1 cellular context compared by ENCODE assay signal in the genomic region with DNA sequence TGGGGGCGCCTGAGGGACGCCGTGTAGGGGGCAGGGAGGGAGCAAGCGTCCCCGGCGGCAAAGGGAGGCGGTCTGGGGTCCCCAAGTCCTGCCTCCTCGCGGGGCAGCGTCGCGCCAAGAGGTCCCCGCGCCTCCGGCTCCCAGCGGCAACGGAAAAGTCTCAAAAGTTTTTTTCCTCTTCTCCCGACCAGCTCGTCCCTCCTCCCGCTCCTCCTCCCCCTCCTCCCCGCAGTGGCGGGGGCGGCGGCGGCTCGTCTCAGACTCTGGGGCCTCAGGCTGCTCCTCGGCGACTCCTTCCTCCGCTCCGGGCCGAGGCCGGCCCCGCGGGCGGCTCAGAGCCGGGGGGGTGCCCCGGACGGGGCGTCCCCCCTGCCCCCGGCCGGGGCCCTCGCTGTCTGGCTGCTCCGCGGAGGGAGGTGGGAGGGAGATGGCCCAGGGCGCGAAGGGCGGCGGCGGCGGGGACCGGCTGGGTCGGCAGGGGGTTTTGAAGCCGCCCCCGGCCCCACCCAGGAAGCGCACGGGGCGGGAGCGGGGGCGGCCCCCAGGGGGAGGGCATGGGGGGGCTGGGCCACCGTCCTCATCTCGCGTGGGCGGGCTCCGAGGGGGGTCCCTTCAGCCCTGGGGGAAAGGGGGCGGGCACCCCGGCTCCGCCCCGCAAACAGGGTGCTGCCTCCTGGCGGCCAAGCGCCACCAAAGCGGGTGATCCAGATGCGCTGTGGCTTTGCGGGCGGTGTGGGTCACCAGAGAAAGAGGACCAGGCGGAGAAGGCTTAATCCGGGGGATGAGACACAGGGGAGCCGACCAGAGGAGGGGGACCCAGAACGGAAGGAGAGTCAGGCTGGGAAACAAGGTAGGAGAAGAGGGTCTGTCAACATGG.
A peak's percentile ranks its signal among the peaks of the same experiment; 100 is the strongest.
TF ChIP-seq lines count a peak whose summit lies in the region.

A gene (minus strand): TSS at position 457 of the 877 bp plus-strand sequence. CDS start 878 bp downstream, outside the sequence.

TF ChIP-seq in K562, 482 proteins besides CTCF, POLR2A, EP300 and RAD21 (continued from another document and continues in another):
- TF ChIP-seq, protein P1, sequence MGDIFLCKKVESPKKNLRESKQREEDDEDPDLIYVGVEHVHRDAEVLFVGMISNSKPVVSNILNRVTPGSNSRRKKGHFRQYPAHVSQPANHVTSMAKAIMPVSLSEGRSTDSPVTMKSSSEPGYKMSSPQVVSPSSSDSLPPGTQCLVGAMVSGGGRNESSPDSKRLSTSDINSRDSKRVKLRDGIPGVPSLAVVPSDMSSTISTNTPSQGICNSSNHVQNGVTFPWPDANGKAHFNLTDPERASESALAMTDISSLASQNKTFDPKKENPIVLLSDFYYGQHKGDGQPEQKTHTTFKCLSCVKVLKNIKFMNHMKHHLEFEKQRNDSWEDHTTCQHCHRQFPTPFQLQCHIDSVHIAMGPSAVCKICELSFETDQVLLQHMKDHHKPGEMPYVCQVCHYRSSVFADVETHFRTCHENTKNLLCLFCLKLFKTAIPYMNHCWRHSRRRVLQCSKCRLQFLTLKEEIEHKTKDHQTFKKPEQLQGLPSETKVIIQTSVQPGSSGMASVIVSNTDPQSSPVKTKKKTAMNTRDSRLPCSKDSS (IDR thresholded peaks at IDR 0.05; ENCODE audit: low read depth, partially characterized antibody) = no peak
- TF ChIP-seq GABPB2 (CRISPR knock-in tag; conservative IDR thresholded peaks at IDR 0.05) (no peak), POLR2AphosphoS5 (IDR thresholded peaks at IDR 0.05; ENCODE audit: control insufficient read depth, insufficient read depth, low read depth, low read length) (peak; percentile 75), ATF7 (IDR thresholded peaks at IDR 0.05) (no peak; the same call in 1 of the 2 replicates), MYC (IDR thresholded peaks at IDR 0.05; ENCODE audit: low read depth, low read length) (peak; percentile 53; the same call in 1 of the 2 replicates), MYC (CRISPR knock-in tag; IDR thresholded peaks at IDR 0.05; ENCODE audit: borderline replicate concordance, low read depth) (no peak), NCOA6 (IDR thresholded peaks at IDR 0.05) (no peak), KLF16 (IDR thresholded peaks at IDR 0.05) (0 out of 2 replicates have a peak, but pooled peaks have one; percentile 10), ZNF124 (CRISPR knock-in tag; IDR thresholded peaks at IDR 0.05) (no peak), ZBTB1 (CRISPR knock-in tag; IDR thresholded peaks at IDR 0.05; ENCODE audit: borderline replicate concordance, low read depth) (peak; percentile 94), GATAD2A (IDR thresholded peaks at IDR 0.05) (no peak), CBFA2T2 (conservative IDR thresholded peaks at IDR 0.05) (no peak), TBL1XR1 (IDR thresholded peaks at IDR 0.05; ENCODE audit: low read length in 2 of 2) (peak in 1 of 2 experiments; percentile 55; a peak in 2 of 4 replicates), TEAD2 (tag; IDR thresholded peaks at IDR 0.05) (no peak), KLF1 (tag; IDR thresholded peaks at IDR 0.05) (no peak), PHTF2 (CRISPR knock-in tag; IDR thresholded peaks at IDR 0.05) (no peak), POLR2B (IDR thresholded peaks at IDR 0.05; ENCODE audit: low read depth, partially characterized antibody) (no peak), DDX20 (tag; IDR thresholded peaks at IDR 0.05; ENCODE audit: low read depth) (no peak), NFE2 (IDR thresholded peaks at IDR 0.05; ENCODE audit: low read depth) (no peak), ZNF212 (CRISPR knock-in tag; IDR thresholded peaks at IDR 0.05) (no peak), ILF3 (IDR thresholded peaks at IDR 0.05; ENCODE audit: borderline replicate concordance) (peak; percentile 64; the same call in 1 of the 2 replicates), YBX1 (IDR thresholded peaks at IDR 0.05) (no peak), KDM4B (IDR thresholded peaks at IDR 0.05; ENCODE audit: borderline replicate concordance in 2 of 2, low read depth in 1 of 2) (peak in 1 of 2 experiments; percentile 84; a peak in 2 of 4 replicates), RFX1 (IDR thresholded peaks at IDR 0.05) (no peak), ZNF699 (CRISPR knock-in tag; IDR thresholded peaks at IDR 0.05; ENCODE audit: insufficient replicate concordance) (no peak), XRCC5 (IDR thresholded peaks at IDR 0.05; ENCODE audit: low read depth, low read length) (peak; percentile 64; the same call in 1 of the 2 replicates), NCOR1 (IDR thresholded peaks at IDR 0.05) (peak; percentile 58), KAT8 (IDR thresholded peaks at IDR 0.05; ENCODE audit: low read depth) (no peak), GABPA (tag; conservative IDR thresholded peaks at IDR 0.05; ENCODE audit: low read depth) (peak; percentile 58; the same call in 1 of the 2 replicates), ZNF408 (CRISPR knock-in tag; IDR thresholded peaks at IDR 0.05; ENCODE audit: low read depth) (no peak), ZNF354B (CRISPR knock-in tag; IDR thresholded peaks at IDR 0.05) (no peak), NBN (IDR thresholded peaks at IDR 0.05; ENCODE audit: low read depth) (0 out of 2 replicates have a peak, but pooled peaks have one; percentile 38)
- TF ChIP-seq, protein P2, sequence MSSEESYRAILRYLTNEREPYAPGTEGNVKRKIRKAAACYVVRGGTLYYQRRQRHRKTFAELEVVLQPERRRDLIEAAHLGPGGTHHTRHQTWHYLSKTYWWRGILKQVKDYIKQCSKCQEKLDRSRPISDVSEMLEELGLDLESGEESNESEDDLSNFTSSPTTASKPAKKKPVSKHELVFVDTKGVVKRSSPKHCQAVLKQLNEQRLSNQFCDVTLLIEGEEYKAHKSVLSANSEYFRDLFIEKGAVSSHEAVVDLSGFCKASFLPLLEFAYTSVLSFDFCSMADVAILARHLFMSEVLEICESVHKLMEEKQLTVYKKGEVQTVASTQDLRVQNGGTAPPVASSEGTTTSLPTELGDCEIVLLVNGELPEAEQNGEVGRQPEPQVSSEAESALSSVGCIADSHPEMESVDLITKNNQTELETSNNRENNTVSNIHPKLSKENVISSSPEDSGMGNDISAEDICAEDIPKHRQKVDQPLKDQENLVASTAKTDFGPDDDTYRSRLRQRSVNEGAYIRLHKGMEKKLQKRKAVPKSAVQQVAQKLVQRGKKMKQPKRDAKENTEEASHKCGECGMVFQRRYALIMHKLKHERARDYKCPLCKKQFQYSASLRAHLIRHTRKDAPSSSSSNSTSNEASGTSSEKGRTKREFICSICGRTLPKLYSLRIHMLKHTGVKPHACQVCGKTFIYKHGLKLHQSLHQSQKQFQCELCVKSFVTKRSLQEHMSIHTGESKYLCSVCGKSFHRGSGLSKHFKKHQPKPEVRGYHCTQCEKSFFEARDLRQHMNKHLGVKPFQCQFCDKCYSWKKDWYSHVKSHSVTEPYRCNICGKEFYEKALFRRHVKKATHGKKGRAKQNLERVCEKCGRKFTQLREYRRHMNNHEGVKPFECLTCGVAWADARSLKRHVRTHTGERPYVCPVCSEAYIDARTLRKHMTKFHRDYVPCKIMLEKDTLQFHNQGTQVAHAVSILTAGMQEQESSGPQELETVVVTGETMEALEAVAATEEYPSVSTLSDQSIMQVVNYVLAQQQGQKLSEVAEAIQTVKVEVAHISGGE (CRISPR knock-in tag; IDR thresholded peaks at IDR 0.05) = peak in 1 of 3 experiments; percentile 68; a peak in 2 of 6 replicates
- TF ChIP-seq, protein P3, sequence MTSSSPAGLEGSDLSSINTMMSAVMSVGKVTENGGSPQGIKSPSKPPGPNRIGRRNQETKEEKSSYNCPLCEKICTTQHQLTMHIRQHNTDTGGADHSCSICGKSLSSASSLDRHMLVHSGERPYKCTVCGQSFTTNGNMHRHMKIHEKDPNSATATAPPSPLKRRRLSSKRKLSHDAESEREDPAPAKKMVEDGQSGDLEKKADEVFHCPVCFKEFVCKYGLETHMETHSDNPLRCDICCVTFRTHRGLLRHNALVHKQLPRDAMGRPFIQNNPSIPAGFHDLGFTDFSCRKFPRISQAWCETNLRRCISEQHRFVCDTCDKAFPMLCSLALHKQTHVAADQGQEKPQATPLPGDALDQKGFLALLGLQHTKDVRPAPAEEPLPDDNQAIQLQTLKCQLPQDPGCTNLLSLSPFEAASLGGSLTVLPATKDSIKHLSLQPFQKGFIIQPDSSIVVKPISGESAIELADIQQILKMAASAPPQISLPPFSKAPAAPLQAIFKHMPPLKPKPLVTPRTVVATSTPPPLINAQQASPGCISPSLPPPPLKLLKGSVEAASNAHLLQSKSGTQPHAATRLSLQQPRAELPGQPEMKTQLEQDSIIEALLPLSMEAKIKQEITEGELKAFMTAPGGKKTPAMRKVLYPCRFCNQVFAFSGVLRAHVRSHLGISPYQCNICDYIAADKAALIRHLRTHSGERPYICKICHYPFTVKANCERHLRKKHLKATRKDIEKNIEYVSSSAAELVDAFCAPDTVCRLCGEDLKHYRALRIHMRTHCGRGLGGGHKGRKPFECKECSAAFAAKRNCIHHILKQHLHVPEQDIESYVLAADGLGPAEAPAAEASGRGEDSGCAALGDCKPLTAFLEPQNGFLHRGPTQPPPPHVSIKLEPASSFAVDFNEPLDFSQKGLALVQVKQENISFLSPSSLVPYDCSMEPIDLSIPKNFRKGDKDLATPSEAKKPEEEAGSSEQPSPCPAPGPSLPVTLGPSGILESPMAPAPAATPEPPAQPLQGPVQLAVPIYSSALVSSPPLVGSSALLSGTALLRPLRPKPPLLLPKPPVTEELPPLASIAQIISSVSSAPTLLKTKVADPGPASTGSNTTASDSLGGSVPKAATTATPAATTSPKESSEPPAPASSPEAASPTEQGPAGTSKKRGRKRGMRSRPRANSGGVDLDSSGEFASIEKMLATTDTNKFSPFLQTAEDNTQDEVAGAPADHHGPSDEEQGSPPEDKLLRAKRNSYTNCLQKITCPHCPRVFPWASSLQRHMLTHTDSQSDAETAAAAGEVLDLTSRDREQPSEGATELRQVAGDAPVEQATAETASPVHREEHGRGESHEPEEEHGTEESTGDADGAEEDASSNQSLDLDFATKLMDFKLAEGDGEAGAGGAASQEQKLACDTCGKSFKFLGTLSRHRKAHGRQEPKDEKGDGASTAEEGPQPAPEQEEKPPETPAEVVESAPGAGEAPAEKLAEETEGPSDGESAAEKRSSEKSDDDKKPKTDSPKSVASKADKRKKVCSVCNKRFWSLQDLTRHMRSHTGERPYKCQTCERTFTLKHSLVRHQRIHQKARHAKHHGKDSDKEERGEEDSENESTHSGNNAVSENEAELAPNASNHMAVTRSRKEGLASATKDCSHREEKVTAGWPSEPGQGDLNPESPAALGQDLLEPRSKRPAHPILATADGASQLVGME (CRISPR knock-in tag; IDR thresholded peaks at IDR 0.05) = no peak
- TF ChIP-seq, protein P4, sequence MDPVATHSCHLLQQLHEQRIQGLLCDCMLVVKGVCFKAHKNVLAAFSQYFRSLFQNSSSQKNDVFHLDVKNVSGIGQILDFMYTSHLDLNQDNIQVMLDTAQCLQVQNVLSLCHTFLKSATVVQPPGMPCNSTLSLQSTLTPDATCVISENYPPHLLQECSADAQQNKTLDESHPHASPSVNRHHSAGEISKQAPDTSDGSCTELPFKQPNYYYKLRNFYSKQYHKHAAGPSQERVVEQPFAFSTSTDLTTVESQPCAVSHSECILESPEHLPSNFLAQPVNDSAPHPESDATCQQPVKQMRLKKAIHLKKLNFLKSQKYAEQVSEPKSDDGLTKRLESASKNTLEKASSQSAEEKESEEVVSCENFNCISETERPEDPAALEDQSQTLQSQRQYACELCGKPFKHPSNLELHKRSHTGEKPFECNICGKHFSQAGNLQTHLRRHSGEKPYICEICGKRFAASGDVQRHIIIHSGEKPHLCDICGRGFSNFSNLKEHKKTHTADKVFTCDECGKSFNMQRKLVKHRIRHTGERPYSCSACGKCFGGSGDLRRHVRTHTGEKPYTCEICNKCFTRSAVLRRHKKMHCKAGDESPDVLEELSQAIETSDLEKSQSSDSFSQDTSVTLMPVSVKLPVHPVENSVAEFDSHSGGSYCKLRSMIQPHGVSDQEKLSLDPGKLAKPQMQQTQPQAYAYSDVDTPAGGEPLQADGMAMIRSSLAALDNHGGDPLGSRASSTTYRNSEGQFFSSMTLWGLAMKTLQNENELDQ (CRISPR knock-in tag; IDR thresholded peaks at IDR 0.05; ENCODE audit: borderline replicate concordance) = no peak
- TF ChIP-seq, protein P5, sequence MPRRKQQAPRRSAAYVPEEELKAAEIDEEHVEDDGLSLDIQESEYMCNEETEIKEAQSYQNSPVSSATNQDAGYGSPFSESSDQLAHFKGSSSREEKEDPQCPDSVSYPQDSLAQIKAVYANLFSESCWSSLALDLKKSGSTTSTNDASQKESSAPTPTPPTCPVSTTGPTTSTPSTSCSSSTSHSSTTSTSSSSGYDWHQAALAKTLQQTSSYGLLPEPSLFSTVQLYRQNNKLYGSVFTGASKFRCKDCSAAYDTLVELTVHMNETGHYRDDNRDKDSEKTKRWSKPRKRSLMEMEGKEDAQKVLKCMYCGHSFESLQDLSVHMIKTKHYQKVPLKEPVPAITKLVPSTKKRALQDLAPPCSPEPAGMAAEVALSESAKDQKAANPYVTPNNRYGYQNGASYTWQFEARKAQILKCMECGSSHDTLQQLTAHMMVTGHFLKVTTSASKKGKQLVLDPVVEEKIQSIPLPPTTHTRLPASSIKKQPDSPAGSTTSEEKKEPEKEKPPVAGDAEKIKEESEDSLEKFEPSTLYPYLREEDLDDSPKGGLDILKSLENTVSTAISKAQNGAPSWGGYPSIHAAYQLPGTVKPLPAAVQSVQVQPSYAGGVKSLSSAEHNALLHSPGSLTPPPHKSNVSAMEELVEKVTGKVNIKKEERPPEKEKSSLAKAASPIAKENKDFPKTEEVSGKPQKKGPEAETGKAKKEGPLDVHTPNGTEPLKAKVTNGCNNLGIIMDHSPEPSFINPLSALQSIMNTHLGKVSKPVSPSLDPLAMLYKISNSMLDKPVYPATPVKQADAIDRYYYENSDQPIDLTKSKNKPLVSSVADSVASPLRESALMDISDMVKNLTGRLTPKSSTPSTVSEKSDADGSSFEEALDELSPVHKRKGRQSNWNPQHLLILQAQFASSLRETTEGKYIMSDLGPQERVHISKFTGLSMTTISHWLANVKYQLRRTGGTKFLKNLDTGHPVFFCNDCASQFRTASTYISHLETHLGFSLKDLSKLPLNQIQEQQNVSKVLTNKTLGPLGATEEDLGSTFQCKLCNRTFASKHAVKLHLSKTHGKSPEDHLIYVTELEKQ (CRISPR knock-in tag; IDR thresholded peaks at IDR 0.05) = no peak
- TF ChIP-seq, protein P6, sequence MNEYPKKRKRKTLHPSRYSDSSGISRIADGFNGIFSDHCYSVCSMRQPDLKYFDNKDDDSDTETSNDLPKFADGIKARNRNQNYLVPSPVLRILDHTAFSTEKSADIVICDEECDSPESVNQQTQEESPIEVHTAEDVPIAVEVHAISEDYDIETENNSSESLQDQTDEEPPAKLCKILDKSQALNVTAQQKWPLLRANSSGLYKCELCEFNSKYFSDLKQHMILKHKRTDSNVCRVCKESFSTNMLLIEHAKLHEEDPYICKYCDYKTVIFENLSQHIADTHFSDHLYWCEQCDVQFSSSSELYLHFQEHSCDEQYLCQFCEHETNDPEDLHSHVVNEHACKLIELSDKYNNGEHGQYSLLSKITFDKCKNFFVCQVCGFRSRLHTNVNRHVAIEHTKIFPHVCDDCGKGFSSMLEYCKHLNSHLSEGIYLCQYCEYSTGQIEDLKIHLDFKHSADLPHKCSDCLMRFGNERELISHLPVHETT (CRISPR knock-in tag; conservative IDR thresholded peaks at IDR 0.05 in 1 of 2, IDR thresholded peaks at IDR 0.05 in 1 of 2) = peak in 1 of 2 experiments; percentile 93; a peak in 2 of 4 replicates
- TF ChIP-seq, protein P7, sequence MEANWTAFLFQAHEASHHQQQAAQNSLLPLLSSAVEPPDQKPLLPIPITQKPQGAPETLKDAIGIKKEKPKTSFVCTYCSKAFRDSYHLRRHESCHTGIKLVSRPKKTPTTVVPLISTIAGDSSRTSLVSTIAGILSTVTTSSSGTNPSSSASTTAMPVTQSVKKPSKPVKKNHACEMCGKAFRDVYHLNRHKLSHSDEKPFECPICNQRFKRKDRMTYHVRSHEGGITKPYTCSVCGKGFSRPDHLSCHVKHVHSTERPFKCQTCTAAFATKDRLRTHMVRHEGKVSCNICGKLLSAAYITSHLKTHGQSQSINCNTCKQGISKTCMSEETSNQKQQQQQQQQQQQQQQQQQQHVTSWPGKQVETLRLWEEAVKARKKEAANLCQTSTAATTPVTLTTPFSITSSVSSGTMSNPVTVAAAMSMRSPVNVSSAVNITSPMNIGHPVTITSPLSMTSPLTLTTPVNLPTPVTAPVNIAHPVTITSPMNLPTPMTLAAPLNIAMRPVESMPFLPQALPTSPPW (CRISPR knock-in tag; IDR thresholded peaks at IDR 0.05) = peak; percentile 100
